2 cellular contexts compared by ENCODE assay signal in the genomic region with DNA sequence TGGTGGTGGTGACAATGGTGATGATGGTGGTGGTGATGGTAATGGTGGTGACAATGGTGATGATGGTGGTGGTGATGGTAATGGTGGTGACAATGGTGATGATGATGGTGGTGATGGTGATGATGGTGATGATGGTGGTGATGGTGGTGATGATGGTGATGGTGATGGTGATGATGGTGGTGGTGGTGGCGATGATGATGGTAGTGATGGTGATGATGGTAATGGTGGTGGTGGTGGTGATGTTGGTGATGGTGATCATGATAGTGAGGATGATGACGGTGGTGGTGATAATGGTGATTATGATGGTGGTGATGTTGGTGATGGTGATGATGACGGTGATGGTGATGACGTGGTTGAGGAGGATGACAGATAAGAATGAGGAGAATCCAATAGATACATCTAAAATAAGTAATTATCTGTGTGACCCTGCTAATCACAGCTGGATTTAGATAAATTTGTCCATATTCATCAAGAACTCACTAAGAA.
TF ChIP-seq lines count a peak whose summit lies in the region.

No MANE protein-coding gene starts in this region.

TF ChIP-seq in HEK293, 187 proteins besides CTCF, POLR2A, EP300 and RAD21 (continued from another document):
- TF ChIP-seq, protein P1, sequence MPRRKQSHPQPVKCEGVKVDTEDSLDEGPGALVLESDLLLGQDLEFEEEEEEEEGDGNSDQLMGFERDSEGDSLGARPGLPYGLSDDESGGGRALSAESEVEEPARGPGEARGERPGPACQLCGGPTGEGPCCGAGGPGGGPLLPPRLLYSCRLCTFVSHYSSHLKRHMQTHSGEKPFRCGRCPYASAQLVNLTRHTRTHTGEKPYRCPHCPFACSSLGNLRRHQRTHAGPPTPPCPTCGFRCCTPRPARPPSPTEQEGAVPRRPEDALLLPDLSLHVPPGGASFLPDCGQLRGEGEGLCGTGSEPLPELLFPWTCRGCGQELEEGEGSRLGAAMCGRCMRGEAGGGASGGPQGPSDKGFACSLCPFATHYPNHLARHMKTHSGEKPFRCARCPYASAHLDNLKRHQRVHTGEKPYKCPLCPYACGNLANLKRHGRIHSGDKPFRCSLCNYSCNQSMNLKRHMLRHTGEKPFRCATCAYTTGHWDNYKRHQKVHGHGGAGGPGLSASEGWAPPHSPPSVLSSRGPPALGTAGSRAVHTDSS (tag by site-specific recombination; IDR thresholded peaks at IDR 0.05), result peak; percentile 91

TF ChIP-seq in H1, 55 proteins besides CTCF, POLR2A, EP300 and RAD21 (continued from another document):
- no peak for TF ChIP-seq E2F6 (IDR thresholded peaks at IDR 0.05)
- no peak for TF ChIP-seq EGR1 (IDR thresholded peaks at IDR 0.05; ENCODE audit: borderline replicate concordance, low read depth, low read length)
- no peak for TF ChIP-seq ZNF274 (IDR thresholded peaks at IDR 0.05; ENCODE audit: borderline replicate concordance, extremely low read depth, low read length)
- no peak for TF ChIP-seq KDM5A (IDR thresholded peaks at IDR 0.05; ENCODE audit: low read length)
- no peak for TF ChIP-seq POU5F1 (IDR thresholded peaks at IDR 0.05; ENCODE audit: low read depth, low read length)
TF ChIP-seq in H1: peak in this region for 0.
